Comparison of ENCODE assay signal across 17 cellular contexts in genomic region chr9:81461196-81461595, GRCh38.
"Had no signal": no experiment of that assay in that cellular context is flagged by ENCODE, and none has a peak within 500 bp of the region (broad histone marks: within the 10 kb centered on the region; RNA-seq: fewer than 3 reads in every experiment).

No MANE protein-coding gene starts in this region.

- H3K4me3 ChIP-seq: cardiac muscle cell, colonic mucosa, esophagus squamous epithelium, gastroesophageal sphincter, pancreas, testis had no signal

- H3K27me3 Mint-ChIP-seq: activated naive CD4-positive, alpha-beta T cell treated with anti-CD3 and anti-CD28 coated beads, Interleukin-2, amount 50 U/mL, for 24 hours; activated T-cell treated with anti-CD3 and anti-CD28 coated beads, Interleukin-2, amount 50 U/mL, for 24 hours had no signal

- H3K4me3 Mint-ChIP-seq: activated naive CD4-positive, alpha-beta T cell treated with anti-CD3 and anti-CD28 coated beads, Interleukin-2, amount 50 U/mL, for 24 hours; activated T-cell treated with anti-CD3 and anti-CD28 coated beads, Interleukin-2, amount 50 U/mL, for 24 hours; neural crest cell; stimulated activated naive CD8-positive, alpha-beta T cell treated with anti-CD3 and anti-CD28 coated beads, Interleukin-15, Interleukin-2, amounts not matched to agents 100 ng/mL and 50 ng/mL, for 24 hours; T-helper 1 cell treated with Interleukin-12 subunit alpha and Interleukin-12 subunit beta and Interleukin-4 antibody, amounts not matched to agents 30 μg/mL and 1 μg/mL, for 36 hours; WTC11 had no signal

- H3K36me3 Mint-ChIP-seq: activated naive CD4-positive, alpha-beta T cell treated with anti-CD3 and anti-CD28 coated beads, Interleukin-2, amount 50 U/mL, for 24 hours; WTC11 had no signal

- H3K9me3 ChIP-seq: colonic mucosa, esophagus squamous epithelium, gastroesophageal sphincter, pancreas, testis had no signal

- H3K4me1 Mint-ChIP-seq: activated naive CD4-positive, alpha-beta T cell treated with anti-CD3 and anti-CD28 coated beads, Interleukin-2, amount 50 U/mL, for 24 hours; WTC11 had no signal

- FAIRE-seq: pancreas had no signal

- H3K9me3 Mint-ChIP-seq: activated naive CD4-positive, alpha-beta T cell treated with anti-CD3 and anti-CD28 coated beads, Interleukin-2, amount 50 U/mL, for 24 hours; stimulated activated naive CD8-positive, alpha-beta T cell treated with anti-CD3 and anti-CD28 coated beads, Interleukin-15, Interleukin-2, amounts not matched to agents 100 ng/mL and 50 ng/mL, for 24 hours; T-helper 1 cell treated with Interleukin-12 subunit alpha and Interleukin-12 subunit beta and Interleukin-4 antibody, amounts not matched to agents 30 μg/mL and 1 μg/mL, for 36 hours had no signal

- H3K27ac ChIP-seq: cardiac muscle cell, colonic mucosa, esophagus squamous epithelium, gastroesophageal sphincter, pancreas, testis had no signal

- H3K4me1 ChIP-seq: colonic mucosa, esophagus squamous epithelium, pancreas had no signal

- H3K36me3 ChIP-seq: cardiac muscle cell, colonic mucosa, esophagus squamous epithelium, gastroesophageal sphincter, pancreas had no signal

- H3K27ac Mint-ChIP-seq: activated naive CD4-positive, alpha-beta T cell treated with anti-CD3 and anti-CD28 coated beads, Interleukin-2, amount 50 U/mL, for 24 hours; activated T-cell treated with anti-CD3 and anti-CD28 coated beads, Interleukin-2, amount 50 U/mL, for 24 hours; stimulated activated naive CD8-positive, alpha-beta T cell treated with anti-CD3 and anti-CD28 coated beads, Interleukin-15, Interleukin-2, amounts not matched to agents 100 ng/mL and 50 ng/mL, for 24 hours; T-helper 1 cell treated with Interleukin-12 subunit alpha and Interleukin-12 subunit beta and Interleukin-4 antibody, amounts not matched to agents 30 μg/mL and 1 μg/mL, for 36 hours; WTC11 had no signal

- H3K27me3 ChIP-seq: cardiac muscle cell, colonic mucosa, esophagus squamous epithelium, gastroesophageal sphincter, pancreas, testis had no signal

- ATAC-seq: gastroesophageal sphincter, left ventricle myocardium superior, pancreas, WTC11 had no signal

- DNase-seq: activated CD4-positive, alpha-beta T cell treated with anti-CD3 and anti-CD28 coated beads, Interleukin-2, amount 50 U/mL, for 1 hour; activated effector memory CD4-positive, alpha-beta T cell treated with Interleukin-2 at 50 U/mL for 16 hours; activated T-cell treated with anti-CD3 and anti-CD28 coated beads, Interleukin-2, amount 50 U/mL, for 24 hours; colonic mucosa; esophagus squamous epithelium; left ventricle myocardium superior; pancreas; stimulated activated CD4-positive, alpha-beta T cell treated with anti-CD3 and anti-CD28 coated beads, Interleukin-4, amount 100 ng/mL, for 1 hour; stimulated activated CD8-positive, alpha-beta memory T cell treated with anti-CD3 and anti-CD28 coated beads, Interleukin-4, amount 100 ng/mL, for 48 hours; testis had no signal
